ENCODE assay signal across 27 cellular contexts in the genomic region with DNA sequence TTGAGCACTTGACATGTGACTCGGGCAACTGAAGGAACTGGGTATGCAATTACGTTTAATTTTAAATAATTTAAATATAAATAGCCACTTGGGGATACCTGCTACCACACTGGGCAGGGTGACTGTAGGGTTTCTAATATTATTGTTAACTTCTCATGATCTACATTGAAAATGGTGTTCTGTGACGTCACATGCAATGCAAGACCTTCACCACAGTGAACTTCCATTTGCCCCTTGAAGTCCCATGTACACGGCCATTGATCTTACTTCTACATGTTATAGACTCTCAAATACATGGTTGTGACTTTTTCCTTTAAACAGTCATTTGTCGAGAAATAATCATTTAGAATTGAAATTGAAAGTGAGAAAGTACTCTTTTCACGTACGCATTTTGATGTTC.
"Had no signal": no experiment of that assay in that cellular context is flagged by ENCODE, and none has a peak within 500 bp of the region (broad histone marks: within the 10 kb centered on the region; RNA-seq: fewer than 3 reads in every experiment).

No MANE protein-coding gene starts in this region.

- H3K27me3 ChIP-seq: colonic mucosa, dorsolateral prefrontal cortex, esophagus squamous epithelium, foreskin keratinocyte, gastrocnemius medialis, gastroesophageal sphincter, heart left ventricle, heart right ventricle had no signal

- H3K9me3 Mint-ChIP-seq: dendritic cell treated with granulocyte-macrophage colony-stimulating factor and Interleukin-4, amounts not matched to agents 40 ng/mL and 50 ng/mL, for 4 days; endodermal cell had no signal

- ATAC-seq: effector memory CD8-positive, alpha-beta T cell; esophagus mucosa; gastrocnemius medialis; gastroesophageal sphincter; heart left ventricle; heart right ventricle had no signal

- DNase-seq: colonic mucosa; cortex of kidney; dermis blood vessel endothelial cell; dorsolateral prefrontal cortex; effector CD4-positive, alpha-beta T cell; effector CD8-positive, alpha-beta T cell; effector memory CD4-positive, alpha-beta T cell; effector memory CD8-positive, alpha-beta T cell; endodermal cell; erythroblast; esophagus squamous epithelium; foreskin melanocyte; gastrocnemius medialis; glutamatergic neuron; head of caudate nucleus; heart left ventricle; heart right ventricle had no signal

- H3K36me3 ChIP-seq: colonic mucosa, esophagus squamous epithelium, gastrocnemius medialis, gastroesophageal sphincter, heart left ventricle, heart right ventricle had no signal

- H3K4me3 Mint-ChIP-seq: dendritic cell treated with granulocyte-macrophage colony-stimulating factor and Interleukin-4, amounts not matched to agents 40 ng/mL and 50 ng/mL, for 4 days; effector memory CD8-positive, alpha-beta T cell; endodermal cell had no signal

- FAIRE-seq: colon, endometrium, endothelial cell of umbilical vein, frontal cortex had no signal

- H3K27ac ChIP-seq: colonic mucosa, coronary artery, dorsolateral prefrontal cortex, epithelial cell of prostate, esophagus squamous epithelium, foreskin keratinocyte, gastrocnemius medialis, gastroesophageal sphincter, heart left ventricle, heart right ventricle had no signal

- H3K4me1 ChIP-seq: colonic mucosa, esophagus squamous epithelium, gastrocnemius medialis, gastroesophageal sphincter had no signal

- H3K9me3 ChIP-seq: colonic mucosa, esophagus squamous epithelium, gastrocnemius medialis, gastroesophageal sphincter, heart right ventricle had no signal

- H3K27ac Mint-ChIP-seq: dendritic cell treated with granulocyte-macrophage colony-stimulating factor and Interleukin-4, amounts not matched to agents 40 ng/mL and 50 ng/mL, for 4 days; effector memory CD8-positive, alpha-beta T cell; endodermal cell had no signal

- H3K27me3 Mint-ChIP-seq: dendritic cell treated with granulocyte-macrophage colony-stimulating factor and Interleukin-4, amounts not matched to agents 40 ng/mL and 50 ng/mL, for 4 days; effector memory CD8-positive, alpha-beta T cell had no signal

- H3K4me3 ChIP-seq: colonic mucosa, coronary artery, dorsolateral prefrontal cortex, esophagus squamous epithelium, gastrocnemius medialis, gastroesophageal sphincter, heart left ventricle, heart right ventricle had no signal
